In genomic region chr14:102940729-102941362, GRCh38 we compare ENCODE assay signal across 22 cellular contexts. TPM values are rescaled to one million over a fixed set of nuclear protein-coding genes. Genes with fewer than 3 reads are reported as not detected.
DNase-seq lines count a peak whose midpoint lies in the region; ATAC-seq and TF ChIP-seq lines count a peak whose summit lies in the region.
"Had no signal": no experiment of that assay in that cellular context is flagged by ENCODE, and none has a peak within 500 bp of the region (broad histone marks: within the 10 kb centered on the region; RNA-seq: fewer than 3 reads in every experiment).

No MANE protein-coding gene starts in this region.

- intact Hi-C loops in OCI-LY7 (cut with micrococcal nuclease; ENCODE audit: unreplicated experiment) (no loop called here), testis (cut with DNase I; ENCODE audit: low total_unique reads) (no loop called here)

- no peaks in the 10 kb centered on the region for H3K9me2 ChIP-seq in OCI-LY7 (ENCODE audit: insufficient read depth, low read length)
- H3K9me2 ChIP-seq: SK-N-SH had no signal

- no peak overlapping the region for H3K4me3 ChIP-seq in BLaER1 treated with 17β-estradiol and CSF1 and Interleukin-3, amounts not matched to agents 10 nM and 100 nM
- no peak overlapping the region for H3K4me3 ChIP-seq in OCI-LY7 (ENCODE audit: low read depth, low read length, poor library complexity, severe bottlenecking)
- no peak overlapping the region for H3K4me3 ChIP-seq in testis
- H3K4me3 ChIP-seq in BE2C (ENCODE audit: low read depth, low read length), result no peak overlapping the region
- H3K4me3 ChIP-seq: A549, MG63 had no signal

- 47 to 51% methylated on average over 16 to 19 of the region's 19 CpGs for WGBS in testis, 2 donors

- POLR2A ChIA-PET in OCI-LY7 (lab: Charles Lee), result interaction anchor here (0.6 to 1.2 kb wide), 2 partner anchors 13 to 92 kb away, joined by 3 to 5 read pairs; no protein-coding TSS in a partner anchor

- no peaks in the 10 kb centered on the region for H3K79me2 ChIP-seq in OCI-LY7 (ENCODE audit: insufficient read depth, low read depth, low read length)

- H3K4me1 ChIP-seq in BLaER1 treated with 17β-estradiol and CSF1 and Interleukin-3, amounts not matched to agents 10 nM and 100 nM, result peaks cover 9 to 44% (median 28%) of the 10 kb centered on the region in 10 experiments; a peak in 19 of 20 replicates
- H3K4me1 ChIP-seq in OCI-LY7 (ENCODE audit: insufficient read depth, low read length, poor library complexity, severe bottlenecking) (peaks cover 26% of the 10 kb centered on the region), testis (peaks cover 19% of the 10 kb centered on the region), BE2C (peaks cover 14% of the 10 kb centered on the region)
- H3K4me1 ChIP-seq: A549 had no signal

- no peak overlapping the region for H3K9ac ChIP-seq in BLaER1 treated with 17β-estradiol and CSF1 and Interleukin-3, amounts not matched to agents 10 nM and 100 nM
- H3K9ac ChIP-seq: SK-N-SH had no signal

- CTCF ChIA-PET in OCI-LY7 (lab: Charles Lee; ENCODE audit: unreplicated experiment), result no interaction called here

- peaks cover 0 to 41% (median 0%) of the 10 kb centered on the region in 11 experiments; a peak in 8 of 22 replicates for H3K36me3 ChIP-seq in BLaER1 treated with 17β-estradiol and CSF1 and Interleukin-3, amounts not matched to agents 10 nM and 100 nM
- H3K36me3 ChIP-seq in OCI-LY7 (ENCODE audit: insufficient read depth, low read length) (no peaks in the 10 kb centered on the region), testis (ENCODE audit: low read depth, missing control alignments) (no peaks in the 10 kb centered on the region), BE2C (peaks cover 69% of the 10 kb centered on the region)
- H3K36me3 ChIP-seq: MG63 had no signal

- peak overlapping the region in 7 of 11 experiments; percentile 14 to 75 (median 36); a peak in 12 of 22 replicates for H3K4me2 ChIP-seq in BLaER1 treated with 17β-estradiol and CSF1 and Interleukin-3, amounts not matched to agents 10 nM and 100 nM
- peak overlapping the region; percentile 24; the same call in 1 of the 2 replicates for H3K4me2 ChIP-seq in OCI-LY7 (ENCODE audit: low read length)
- H3K4me2 ChIP-seq: A549, SK-N-SH had no signal

- H3K27ac ChIP-seq in BLaER1 treated with 17β-estradiol and CSF1 and Interleukin-3, amounts not matched to agents 10 nM and 100 nM, result no peak overlapping the region
- no peak overlapping the region for H3K27ac ChIP-seq in OCI-LY7 (ENCODE audit: low read depth, low read length, poor library complexity, severe bottlenecking)
- peak overlapping the region in 1 of 2 donors; percentile 28 for H3K27ac ChIP-seq in testis
- H3K27ac ChIP-seq: A549 had no signal

- H3K9me3 ChIP-seq in BLaER1 treated with 17β-estradiol and CSF1 and Interleukin-3, amounts not matched to agents 10 nM and 100 nM (replicated peaks in 1 of 11), result no peaks in the 10 kb centered on the region
- H3K9me3 ChIP-seq in OCI-LY7 (ENCODE audit: low read length) (no peaks in the 10 kb centered on the region), testis (no peaks in the 10 kb centered on the region), BE2C (no peaks in the 10 kb centered on the region)
- H3K9me3 ChIP-seq: A549, MG63, SK-N-SH had no signal

- TF ChIP-seq CTCF in OCI-LY7 (conservative IDR thresholded peaks at IDR 0.05; ENCODE audit: low read length) (no peak), testis (IDR thresholded peaks at IDR 0.05) (no peak), BE2C (IDR thresholded peaks at IDR 0.05; ENCODE audit: low read depth, low read length) (no peak)

- peaks cover 0 to 18% (median 0%) of the 10 kb centered on the region in 11 experiments; a peak in 2 of 22 replicates for H4K20me1 ChIP-seq in BLaER1 treated with 17β-estradiol and CSF1 and Interleukin-3, amounts not matched to agents 10 nM and 100 nM
- H4K20me1 ChIP-seq in OCI-LY7 (ENCODE audit: insufficient read depth, low read length), result no peaks in the 10 kb centered on the region

- BruUV-seq in OCI-LY7 (replicated peaks; lab: Mats Ljungman, UMichigan), result no TSS peak

- TF ChIP-seq POLR2A in testis (IDR thresholded peaks at IDR 0.05), result no peak

- no peak for DNase-seq in OCI-LY7 (ENCODE audit: low spot score)
- DNase-seq in left lobe of liver (ENCODE audit: low spot score), result no peak
- DNase-seq in testis, result peak; percentile 71
- DNase-seq in BE2C, result no peak
- no peak for DNase-seq in DMS153 treated with DMSO at 0.1 percent for 48 hours (lab: John Stamatoyannopoulos, UW; ENCODE audit: unreplicated experiment)
- DNase-seq: C1 segment of cervical spinal cord; CD8-positive, alpha-beta T cell; MG63; NCI-H1417; NCI-H1694 treated with DMSO at 0.1 percent for 48 hours; NCI-H2081 treated with DMSO at 0.1 percent for 48 hours; NCI-H446 treated with DMSO at 0.1 percent for 48 hours; NCI-H526 treated with DMSO at 0.1 percent for 48 hours; PC-3; RPMI8226; SHP77 treated with DMSO at 0.1 percent for 48 hours; SK-N-SH had no signal

- peak overlapping the region; percentile 50; the same call in 1 of the 2 replicates for H2AFZ ChIP-seq in OCI-LY7 (ENCODE audit: low read length)

- H3K27me3 ChIP-seq in BLaER1 treated with 17β-estradiol and CSF1 and Interleukin-3, amounts not matched to agents 10 nM and 100 nM, result no peaks in the 10 kb centered on the region
- no peaks in the 10 kb centered on the region for H3K27me3 ChIP-seq in testis
- H3K27me3 ChIP-seq in BE2C, result no peaks in the 10 kb centered on the region
- H3K27me3 ChIP-seq: MG63 had no signal

- ATAC-seq in left lobe of liver (peak; percentile 2), HG03097 (IDR thresholded peaks at IDR 0.05; ENCODE audit: low FRiP score, unreplicated experiment) (no peak)
- ATAC-seq: A549; CD8-positive, alpha-beta T cell; PC-3 had no signal

RNA-seq across cellular contexts. Expression of gene AMN, which starts 18.4 kb away (rescaled TPM):
- 0.18 and 0.35 TPM in 2 replicates for total RNA-seq in OCI-LY7 (2014; rRNA removed; shearing (Covaris generic))
- total RNA-seq in OCI-LY7 (2022) (5.6 and 6.4 TPM in 2 replicates), left lobe of liver (56.0 TPM), testis (1 to 10 TPM; 3.0 to 4.6 TPM)
- 3.0 TPM for polyA plus RNA-seq in testis (ENCODE audit: insufficient read depth, low read depth, low replicate concordance)
- polyA plus RNA-seq in BE2C (2012; ENCODE audit: insufficient read depth, insufficient read length, low read depth), result 1.2 TPM
- total RNA-seq: H4, LHCN-M2, PC-3 had no signal
